ENCODE assay signal across 8 cellular contexts in genomic region chr6:139370047-139370706, GRCh38. TPM values are rescaled to one million over a fixed set of nuclear protein-coding genes. Genes with fewer than 3 reads are reported as not detected.
A peak's percentile ranks its signal among the peaks of the same experiment; 100 is the strongest.
DNase-seq lines count a peak whose midpoint lies in the region; ATAC-seq and TF ChIP-seq lines count a peak whose summit lies in the region.

No MANE protein-coding gene starts in this region.

- no peak overlapping the region for H3K27ac ChIP-seq in WERI-Rb-1

- H3K27me3 ChIP-seq in WERI-Rb-1 (ENCODE audit: insufficient read depth, low read depth, severe bottlenecking): no peaks in the 10 kb centered on the region

- H3K4me3 ChIP-seq in choroid plexus epithelial cell (ENCODE audit: low read depth, low read length) (peak overlapping the region; percentile 92), WERI-Rb-1 (ENCODE audit: low read depth, low read length) (no peak overlapping the region)

- ATAC-seq in GM19455 (IDR thresholded peaks at IDR 0.05; ENCODE audit: unreplicated experiment): no peak

- H3K36me3 ChIP-seq in WERI-Rb-1: no peaks in the 10 kb centered on the region

- no peak for TF ChIP-seq CTCF in choroid plexus epithelial cell (conservative IDR thresholded peaks at IDR 0.05; ENCODE audit: low read depth, low read length)
- no peak for TF ChIP-seq CTCF in WERI-Rb-1 (IDR thresholded peaks at IDR 0.05; ENCODE audit: low read depth, low read length)

- DNase-seq in NCI-H345 treated with DMSO at 0.1 percent for 48 hours (lab: John Stamatoyannopoulos, UW; ENCODE audit: unreplicated experiment): peak; percentile 60
- DNase-seq in NCI-H345 (lab: John Stamatoyannopoulos, UW): no peak
- DNase-seq in NOMO-1 (lab: John Stamatoyannopoulos, UW; ENCODE audit: unreplicated experiment in 2 of 2): peak; percentile 63 to 79
- peak; percentile 94 for DNase-seq in choroid plexus epithelial cell (ENCODE audit: low read depth)
- DNase-seq in myocyte (ENCODE audit: low read depth): peak; percentile 94
- DNase-seq in WERI-Rb-1: no peak
- DNase-seq in GM03348 (ENCODE audit: low spot score): no peak

- no peaks in the 10 kb centered on the region for H3K9me3 ChIP-seq in WERI-Rb-1 (ENCODE audit: severe bottlenecking)

RNA-seq across cellular contexts. Expression of gene CITED2, which starts 4.3 kb away (rescaled TPM):
- total RNA-seq in myocyte: 201 and 218 TPM in 2 replicates
- 129 TPM for polyA plus RNA-seq in myocyte (2012)

Comparison
In these comparisons a context has a peak if more than half of its experiments do, and no peak if none do; other contexts are left out.
1. DNase-seq: peak in NCI-H345 treated with DMSO at 0.1 percent for 48 hours (single experiment), NOMO-1 (2 of 2), choroid plexus epithelial cell (single experiment) and myocyte (single experiment); none in NCI-H345 (single experiment), WERI-Rb-1 (single experiment) and GM03348 (single experiment).